In the genomic region with DNA sequence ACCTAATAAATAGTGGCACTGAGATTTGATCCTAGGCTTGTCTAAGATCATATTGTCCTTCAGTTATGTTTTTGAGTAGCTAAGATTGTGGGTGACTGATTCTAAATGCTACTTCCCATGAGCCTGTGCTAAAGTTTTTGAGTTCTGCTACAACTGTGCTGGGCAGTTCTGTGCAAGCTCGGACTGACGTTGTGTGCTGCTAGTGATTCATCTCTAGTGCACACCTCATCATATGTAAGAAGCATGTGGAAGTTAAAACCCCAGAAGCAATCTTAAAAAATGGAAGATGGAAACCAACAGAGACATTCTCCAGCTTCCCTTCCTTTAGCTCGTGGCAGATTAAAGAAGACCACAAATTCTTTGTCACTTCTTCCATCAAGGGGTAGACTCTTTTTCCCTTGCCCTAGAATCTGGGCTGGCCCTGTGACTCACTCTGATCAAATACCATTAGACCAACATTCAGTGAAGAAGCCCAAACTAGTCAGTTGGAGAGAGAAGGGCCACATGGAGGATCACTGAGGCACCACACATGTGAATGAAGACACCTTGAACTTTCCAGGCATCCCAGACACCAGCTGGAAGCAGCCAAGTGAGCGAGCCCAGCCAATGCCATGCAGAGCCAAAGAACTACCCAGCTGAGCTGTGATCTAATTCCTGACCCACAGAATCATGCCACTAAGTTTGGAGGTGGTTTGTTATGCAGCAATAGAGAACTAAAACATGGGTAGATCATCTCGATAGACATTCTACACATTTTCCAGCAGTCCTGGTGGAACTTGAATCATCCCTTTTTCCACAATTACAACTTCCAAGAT, we compare ENCODE assay signal across 16 cellular contexts. TPM values are rescaled to one million over a fixed set of nuclear protein-coding genes. Genes with fewer than 3 reads are reported as not detected.
DNase-seq lines count a peak whose midpoint lies in the region; ATAC-seq and TF ChIP-seq lines count a peak whose summit lies in the region.
"Had no signal": no experiment of that assay in that cellular context is flagged by ENCODE, and none has a peak within 500 bp of the region (broad histone marks: within the 10 kb centered on the region; RNA-seq: fewer than 3 reads in every experiment).

No MANE protein-coding gene starts in this region.

- DNase-seq in OCI-M1 (lab: John Stamatoyannopoulos, UW) (peak; percentile 1), epithelial cell of esophagus (ENCODE audit: low read depth) (peak; percentile 67), renal cortical epithelial cell (ENCODE audit: low read depth) (peak; percentile 43), omental fat pad (ENCODE audit: low spot score) (no peak), GOT3 (lab: John Stamatoyannopoulos, UW) (no peak), ureter (ENCODE audit: low spot score) (no peak), nephron progenitor cell (no peak)
- DNase-seq: CD8-positive, alpha-beta memory T cell; KG1; NCI-H1417 treated with DMSO at 0.1 percent for 48 hours; NCI-H187 treated with DMSO at 0.1 percent for 48 hours; NCI-H226; NCI-H524 treated with DMSO at 0.1 percent for 48 hours; SW 1271 had no signal

- no peaks in the 10 kb centered on the region for H3K36me3 Mint-ChIP-seq in nephron progenitor cell (ENCODE audit: low read depth)
- H3K36me3 Mint-ChIP-seq: CD8-positive, alpha-beta memory T cell had no signal

- no peaks in the 10 kb centered on the region for H3K27me3 Mint-ChIP-seq in nephron progenitor cell (ENCODE audit: low read depth, poor library complexity)

- ATAC-seq in GM18868 (IDR thresholded peaks at IDR 0.05; ENCODE audit: unreplicated experiment), result peak; percentile 46
- ATAC-seq in omental fat pad (ENCODE audit: low FRiP score), result no peak

- H3K27ac Mint-ChIP-seq in nephron progenitor cell, result no peak overlapping the region

- H3K4me3 Mint-ChIP-seq in nephron progenitor cell, result no peak overlapping the region
- H3K4me3 Mint-ChIP-seq: CD8-positive, alpha-beta memory T cell had no signal

- H3K9me3 Mint-ChIP-seq in nephron progenitor cell, result peaks cover 6% of the 10 kb centered on the region

- TF ChIP-seq CTCF in epithelial cell of esophagus (IDR thresholded peaks at IDR 0.05; ENCODE audit: insufficient read depth, low read depth, low read length, missing control alignments), result no peak
- no peak for TF ChIP-seq CTCF in omental fat pad (IDR thresholded peaks at IDR 0.05)
- no peak for TF ChIP-seq CTCF in nephron progenitor cell (IDR thresholded peaks at IDR 0.05)

- H3K4me3 ChIP-seq in epithelial cell of esophagus (ENCODE audit: low read length), result no peak overlapping the region
- H3K4me3 ChIP-seq: BLaER1 treated with 17β-estradiol and CSF1 and Interleukin-3, amounts not matched to agents 10 nM and 100 nM had no signal

- H3K4me1 Mint-ChIP-seq in nephron progenitor cell, result no peaks in the 10 kb centered on the region
- H3K4me1 Mint-ChIP-seq: CD8-positive, alpha-beta memory T cell had no signal

RNA-seq across cellular contexts. Expression of a gene that starts 16.8 kb away (rescaled TPM):
- total RNA-seq in renal cortical epithelial cell, result 3.1 and 9.4 TPM in 2 replicates
- total RNA-seq in omental fat pad, result 10 to 100 TPM; 20.4 to 45.5 (median 25.1) TPM
- total RNA-seq in ureter, result 29.6 TPM
- total RNA-seq: CD8-positive, alpha-beta memory T cell had no signal

Comparison
In these comparisons a context has a peak if more than half of its experiments do, and no peak if none do; other contexts are left out.
1. DNase-seq: peak in OCI-M1 (single experiment), epithelial cell of esophagus (single experiment) and renal cortical epithelial cell (single experiment); none in omental fat pad (single experiment), GOT3 (single experiment), ureter (single experiment) and nephron progenitor cell (single experiment).